ENCODE assay signal across 7 cellular contexts in genomic region chr21:45074048-45074817, GRCh38.
DNase-seq lines count a peak whose midpoint lies in the region; ATAC-seq and TF ChIP-seq lines count a peak whose summit lies in the region.

Gene ADARB1 (plus strand): TSS chr21:45074580. CDS start chr21:45171657, 97,077 bp downstream.

- in situ Hi-C loops in GM13976 (cut with MboI; ENCODE audit: low sequenced_read_pairs, unreplicated experiment) = no loop called here

- H3K36me3 ChIP-seq in mucosa of rectum (ENCODE audit: control insufficient read depth in 2 of 2, insufficient read depth in 2 of 2, low read length in 2 of 2) = no peaks in the 10 kb centered on the region

- TF ChIP-seq CTCF in GM13976 (IDR thresholded peaks at IDR 0.05; ENCODE audit: borderline replicate concordance, control extremely low read depth, extremely low read depth, insufficient read depth, missing control alignments) = no peak

- peaks cover 3 to 5% of the 10 kb centered on the region in 2 donors for H3K27me3 ChIP-seq in mucosa of rectum (ENCODE audit: control insufficient read depth in 2 of 2, insufficient read depth in 2 of 2, low read length in 2 of 2)

- H3K36me3 Mint-ChIP-seq in activated T-cell treated with anti-CD3 and anti-CD28 coated beads, Interleukin-2, amount 50 U/mL, for 24 hours (ENCODE audit: low read depth) = peaks cover 8% of the 10 kb centered on the region

- peaks cover 8 to 16% of the 10 kb centered on the region in 2 donors for H3K4me1 ChIP-seq in mucosa of rectum (ENCODE audit: control insufficient read depth in 2 of 2, insufficient read depth in 2 of 2, low read length in 2 of 2)

- peak; percentile 76 for TF ChIP-seq POLR2A in erythroblast (IDR thresholded peaks at IDR 0.05; ENCODE audit: low read length)

- H3K4me3 ChIP-seq in mucosa of rectum (ENCODE audit: low read length in 2 of 2) = peak within 1 kb of the TSS; percentile 79 to 83

- ATAC-seq in HG02885 (IDR thresholded peaks at IDR 0.05; ENCODE audit: poor library complexity, unreplicated experiment) = peak; percentile 77
- ATAC-seq in stimulated activated naive CD8-positive, alpha-beta T cell treated with anti-CD3 and anti-CD28 coated beads, Interleukin-15, Interleukin-2, amounts not matched to agents 100 U/mL and 50 U/mL, for 24 hours = peak; percentile 52

- H3K27ac ChIP-seq in mucosa of rectum (ENCODE audit: low read depth in 2 of 2, low read length in 2 of 2) = peak within 1 kb of the TSS; percentile 76 to 77

- H3K27ac Mint-ChIP-seq in activated T-cell treated with anti-CD3 and anti-CD28 coated beads, Interleukin-2, amount 50 U/mL, for 24 hours = peak within 1 kb of the TSS; percentile 89

- H3K4me3 Mint-ChIP-seq in activated T-cell treated with anti-CD3 and anti-CD28 coated beads, Interleukin-2, amount 50 U/mL, for 24 hours = peak within 1 kb of the TSS; percentile 88

- peaks cover 41% of the 10 kb centered on the region for H3K4me1 Mint-ChIP-seq in activated T-cell treated with anti-CD3 and anti-CD28 coated beads, Interleukin-2, amount 50 U/mL, for 24 hours (ENCODE audit: low read depth)

- DNase-seq in GM13976 (ENCODE audit: low spot score) (peak; percentile 95), NOMO-1 treated with DMSO at 0.1 percent for 48 hours (lab: John Stamatoyannopoulos, UW; ENCODE audit: unreplicated experiment) (peak; percentile 25), erythroblast (lab: John Stamatoyannopoulos, UW) (peak; percentile 82 to 87)
- DNase-seq in activated T-cell treated with anti-CD3 and anti-CD28 coated beads, Interleukin-2, amount 50 U/mL, for 24 hours = peak; percentile 82
- DNase-seq in stimulated activated naive CD8-positive, alpha-beta T cell treated with anti-CD3 and anti-CD28 coated beads, Interleukin-15, Interleukin-2, amounts not matched to agents 100 U/mL and 50 U/mL, for 24 hours = peak; percentile 71

- H3K9me3 Mint-ChIP-seq in activated T-cell treated with anti-CD3 and anti-CD28 coated beads, Interleukin-2, amount 50 U/mL, for 24 hours = no peaks in the 10 kb centered on the region

- no peaks in the 10 kb centered on the region for H3K27me3 Mint-ChIP-seq in activated T-cell treated with anti-CD3 and anti-CD28 coated beads, Interleukin-2, amount 50 U/mL, for 24 hours

- H3K9me3 ChIP-seq in mucosa of rectum (ENCODE audit: control insufficient read depth in 2 of 2, low read length in 2 of 2) = no peaks in the 10 kb centered on the region

- peak within 1 kb of the TSS; percentile 72 to 89 for H3K9ac ChIP-seq in mucosa of rectum (ENCODE audit: low read depth in 1 of 2, low read length in 2 of 2)

Comparison
In these comparisons a context has a peak if more than half of its experiments do, and no peak if none do; other contexts are left out.
1. Peak in every context shown above with its lines: DNase-seq, ATAC-seq, H3K4me3 ChIP-seq and H3K27ac ChIP-seq.
2. DNase-seq: peak in every context shown above with its lines; median percentile 95 in GM13976; 84 in erythroblast; 82 in activated T-cell treated with anti-CD3 and anti-CD28 coated beads, Interleukin-2, amount 50 U/mL, for 24 hours; 71 in stimulated activated naive CD8-positive, alpha-beta T cell treated with anti-CD3 and anti-CD28 coated beads, Interleukin-15, Interleukin-2, amounts not matched to agents 100 U/mL and 50 U/mL, for 24 hours; 25 in NOMO-1 treated with DMSO at 0.1 percent for 48 hours.